In the genomic region with DNA sequence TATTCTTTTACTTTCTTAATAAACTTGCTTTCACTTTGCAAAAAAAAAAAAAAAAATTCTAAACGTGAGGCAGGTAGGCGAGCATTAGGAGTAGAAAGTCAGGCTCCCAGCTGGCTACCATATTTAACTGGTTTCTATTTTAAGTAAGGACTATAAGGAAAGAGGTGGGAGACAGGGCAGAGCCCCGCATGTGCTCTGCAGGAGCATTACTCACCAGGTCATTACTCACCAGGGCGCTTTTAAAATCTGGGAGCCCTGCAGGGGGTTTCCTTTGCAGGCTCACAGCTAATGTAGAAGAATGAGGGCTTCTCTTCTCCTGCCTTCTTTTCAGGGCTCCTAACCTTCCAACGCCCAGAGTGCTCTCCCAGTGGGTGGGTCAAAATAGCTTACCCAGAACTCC, we compare ENCODE assay signal across 12 cellular contexts. TPM values are rescaled to one million over a fixed set of nuclear protein-coding genes. Genes with fewer than 3 reads are reported as not detected.
A peak's percentile ranks its signal among the peaks of the same experiment; 100 is the strongest.
DNase-seq lines count a peak whose midpoint lies in the region; FAIRE-seq and TF ChIP-seq lines count a peak whose summit lies in the region.
"Had no signal": no experiment of that assay in that cellular context is flagged by ENCODE, and none has a peak within 500 bp of the region (broad histone marks: within the 10 kb centered on the region; RNA-seq: fewer than 3 reads in every experiment).

No MANE protein-coding gene starts in this region.

- FAIRE-seq in small intestine (lab: Jason Lieb, UNC), result no peak

- peak overlapping the region; percentile 3; the same call in 1 of the 2 replicates for H3K4me2 ChIP-seq in OCI-LY1 (ENCODE audit: low read length)
- H3K4me2 ChIP-seq: BLaER1 had no signal

- DNase-seq in activated naive CD4-positive, alpha-beta T cell treated with anti-CD3 and anti-CD28 coated beads for 36 hours, result peak; percentile 26
- no peak for DNase-seq in activated naive CD4-positive, alpha-beta T cell treated with Interleukin-2 at 50 U/mL for 16 hours
- DNase-seq in erythroblast (lab: John Stamatoyannopoulos, UW), result peak; percentile 26 to 31
- DNase-seq in small intestine, result peak; percentile 20
- no peak for DNase-seq in RPMI8226
- DNase-seq in NCI-H2029 (lab: John Stamatoyannopoulos, UW), result no peak
- no peak for DNase-seq in activated naive CD4-positive, alpha-beta T cell treated with anti-CD3 and anti-CD28 coated beads, Interleukin-2, amount 50 U/mL, for 16 hours
- DNase-seq: dorsolateral prefrontal cortex, SHP77 treated with DMSO at 0.1 percent for 48 hours had no signal

- no peak overlapping the region for H3K4me3 Mint-ChIP-seq in activated naive CD4-positive, alpha-beta T cell treated with anti-CD3 and anti-CD28 coated beads for 36 hours

- H3K27ac ChIP-seq in OCI-LY1 (ENCODE audit: low read depth, low read length, poor library complexity, severe bottlenecking), result no peak overlapping the region
- no peak overlapping the region for H3K27ac ChIP-seq in small intestine (ENCODE audit: low read depth in 1 of 2, low read length in 1 of 2)
- H3K27ac ChIP-seq: BLaER1, dorsolateral prefrontal cortex had no signal

- H2AFZ ChIP-seq in OCI-LY1 (ENCODE audit: low read length), result no peak overlapping the region

- intact Hi-C loops in activated naive CD4-positive, alpha-beta T cell treated with anti-CD3 and anti-CD28 coated beads for 36 hours (cut with micrococcal nuclease), result loop anchor here (2.0 to 5.0 kb wide), 2 partner anchors 19 to 39 kb away; a partner anchor contains a TSS

- H3K79me2 ChIP-seq in OCI-LY1 (ENCODE audit: insufficient read depth, low read length), result no peaks in the 10 kb centered on the region

- no peaks in the 10 kb centered on the region for H3K36me3 ChIP-seq in OCI-LY1 (ENCODE audit: insufficient read depth, low read length)
- no peaks in the 10 kb centered on the region for H3K36me3 ChIP-seq in small intestine (ENCODE audit: control insufficient read depth in 2 of 2, insufficient read depth in 2 of 2, low read length in 2 of 2)
- H3K36me3 ChIP-seq: BLaER1, transverse colon had no signal

- H3K9ac ChIP-seq in OCI-LY1 (ENCODE audit: low read length), result no peak overlapping the region
- H3K9ac ChIP-seq: BLaER1 had no signal

- no peaks in the 10 kb centered on the region for H3K9me3 Mint-ChIP-seq in activated naive CD4-positive, alpha-beta T cell treated with anti-CD3 and anti-CD28 coated beads for 36 hours

- H3K27me3 ChIP-seq in OCI-LY1 (ENCODE audit: insufficient read depth, low read length) (no peaks in the 10 kb centered on the region), small intestine (ENCODE audit: control insufficient read depth in 2 of 2, insufficient read depth in 2 of 2, low read length in 2 of 2) (no peaks in the 10 kb centered on the region)
- H3K27me3 ChIP-seq: BLaER1, dorsolateral prefrontal cortex, transverse colon had no signal

- no peak for TF ChIP-seq POLR2A in erythroblast (IDR thresholded peaks at IDR 0.05; ENCODE audit: low read length)

- no peak for TF ChIP-seq CTCF in OCI-LY1 (IDR thresholded peaks at IDR 0.05; ENCODE audit: low read length)

- H3K27ac Mint-ChIP-seq in activated naive CD4-positive, alpha-beta T cell treated with anti-CD3 and anti-CD28 coated beads for 36 hours, result no peak overlapping the region

- H4K20me1 ChIP-seq in OCI-LY1 (ENCODE audit: insufficient read depth, low read length), result no peaks in the 10 kb centered on the region
- H4K20me1 ChIP-seq: BLaER1 had no signal

- H3K9me2 ChIP-seq in OCI-LY1 (ENCODE audit: low read depth, low read length), result no peaks in the 10 kb centered on the region

- H3K4me1 ChIP-seq in OCI-LY1 (ENCODE audit: insufficient read depth, low read length, severe bottlenecking) (no peaks in the 10 kb centered on the region), small intestine (ENCODE audit: control insufficient read depth in 2 of 2, insufficient read depth in 1 of 2, low read depth in 1 of 2, low read length in 1 of 2) (no peaks in the 10 kb centered on the region)

- H3F3A ChIP-seq in OCI-LY1 (ENCODE audit: insufficient read depth, low read length), result no peaks in the 10 kb centered on the region

- H3K36me3 Mint-ChIP-seq in activated naive CD4-positive, alpha-beta T cell treated with anti-CD3 and anti-CD28 coated beads for 36 hours (ENCODE audit: low read depth), result no peaks in the 10 kb centered on the region

- H3K9me3 ChIP-seq in OCI-LY1 (ENCODE audit: low read length) (no peaks in the 10 kb centered on the region), small intestine (ENCODE audit: control insufficient read depth, low read depth) (no peaks in the 10 kb centered on the region)
- H3K9me3 ChIP-seq: BLaER1, transverse colon had no signal

- CTCF ChIA-PET in activated naive CD4-positive, alpha-beta T cell treated with anti-CD3 and anti-CD28 coated beads for 36 hours (lab: Charles Lee), result interaction anchor here (0.6 to 3.0 kb wide), 5 partner anchors 17 to 394 kb away, joined by 3 to 13 read pairs (median 3); no protein-coding TSS in a partner anchor

- WGBS in small intestine, 3 donors, result 36 to 47% (median 37%) methylated on average over 5 of the region's 5 CpGs

- H3K4me1 Mint-ChIP-seq in activated naive CD4-positive, alpha-beta T cell treated with anti-CD3 and anti-CD28 coated beads for 36 hours (ENCODE audit: low read depth), result no peaks in the 10 kb centered on the region

- peaks cover 6% of the 10 kb centered on the region for H3K27me3 Mint-ChIP-seq in activated naive CD4-positive, alpha-beta T cell treated with anti-CD3 and anti-CD28 coated beads for 36 hours (ENCODE audit: low read depth)

- H3K4me3 ChIP-seq in OCI-LY1 (ENCODE audit: low read depth, low read length, poor library complexity, severe bottlenecking) (no peak overlapping the region), small intestine (ENCODE audit: low read depth in 1 of 2, low read length in 2 of 2) (no peak overlapping the region)
- H3K4me3 ChIP-seq: BLaER1, dorsolateral prefrontal cortex had no signal

RNA-seq across cellular contexts. Expression of a gene that starts 14.0 kb away (rescaled TPM):
- under 1 TPM; 0.29 to 0.47 TPM for total RNA-seq in activated naive CD4-positive, alpha-beta T cell treated with anti-CD3 and anti-CD28 coated beads for 36 hours
- polyA plus RNA-seq in small intestine, result 1 to 10 TPM; 1.0 to 2.4 (median 1.8) TPM

RNA-seq across cellular contexts. Expression of a gene that starts 18.4 kb away (rescaled TPM):
- 10 to 100 TPM; 13.3 to 16.4 TPM for total RNA-seq in activated naive CD4-positive, alpha-beta T cell treated with anti-CD3 and anti-CD28 coated beads for 36 hours
- 10 to 100 TPM in 1 of 3 donors, 1 to 10 TPM in 2; 4.6 to 11.3 (median 5.6) TPM for polyA plus RNA-seq in small intestine

Comparison
In these comparisons a context has a peak if more than half of its experiments do, and no peak if none do; other contexts are left out.
1. DNase-seq: peak in activated naive CD4-positive, alpha-beta T cell treated with anti-CD3 and anti-CD28 coated beads for 36 hours (single experiment), erythroblast (2 of 2) and small intestine (single experiment); none in activated naive CD4-positive, alpha-beta T cell treated with Interleukin-2 at 50 U/mL for 16 hours (single experiment), RPMI8226 (single experiment), NCI-H2029 (single experiment) and activated naive CD4-positive, alpha-beta T cell treated with anti-CD3 and anti-CD28 coated beads, Interleukin-2, amount 50 U/mL, for 16 hours (single experiment).